10 cellular contexts compared by ENCODE assay signal in the genomic region with DNA sequence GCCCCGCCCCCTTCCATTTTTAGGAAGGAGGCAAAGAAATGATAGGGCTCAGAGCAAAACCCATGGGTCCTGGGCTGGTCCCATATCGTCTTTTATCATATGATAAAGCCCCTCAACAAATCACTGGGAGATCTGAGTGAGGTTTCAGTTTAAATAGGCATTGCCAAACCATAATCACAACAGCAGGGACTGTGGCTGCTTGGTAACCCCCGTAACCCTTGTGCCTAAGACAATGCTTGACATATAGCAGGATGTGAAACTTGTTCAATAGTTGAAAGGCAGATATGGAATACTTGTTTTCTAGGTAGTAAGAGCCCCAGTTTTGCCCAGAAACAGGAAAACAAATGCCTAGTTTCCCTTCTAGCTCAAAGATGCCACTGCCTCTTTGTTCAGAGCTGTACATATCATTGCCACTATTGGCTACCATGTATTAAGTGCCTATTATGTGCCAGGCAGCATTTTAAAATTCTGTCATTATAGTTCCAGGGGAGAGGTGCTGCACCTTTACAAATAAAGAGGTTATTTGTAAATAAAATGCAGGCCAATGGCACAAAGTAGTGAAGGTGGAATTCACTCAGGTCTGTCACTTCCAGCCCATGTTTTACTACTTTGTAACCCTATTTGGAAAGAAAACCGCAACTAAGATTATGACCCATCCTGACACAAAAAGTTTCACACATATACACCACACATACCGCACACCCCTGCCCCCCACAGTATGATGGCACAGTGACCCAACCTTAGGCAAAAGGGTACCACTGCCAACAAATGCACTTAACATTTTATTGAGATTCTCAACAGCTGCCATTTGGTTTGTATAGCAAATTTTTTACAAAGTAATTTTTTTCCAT. TPM values are rescaled to one million over a fixed set of nuclear protein-coding genes. Genes with fewer than 3 reads are reported as not detected.
A peak's percentile ranks its signal among the peaks of the same experiment; 100 is the strongest.
DNase-seq lines count a peak whose midpoint lies in the region; ATAC-seq and TF ChIP-seq lines count a peak whose summit lies in the region.
"Had no signal": no experiment of that assay in that cellular context is flagged by ENCODE, and none has a peak within 500 bp of the region (broad histone marks: within the 10 kb centered on the region; RNA-seq: fewer than 3 reads in every experiment).

No MANE protein-coding gene starts in this region.

- peaks cover 12 to 28% of the 10 kb centered on the region in 2 donors for H3K27me3 Mint-ChIP-seq in CD8-positive, alpha-beta memory T cell
- peaks cover 8% of the 10 kb centered on the region for H3K27me3 Mint-ChIP-seq in memory B cell

- DNase-seq in CD8-positive, alpha-beta memory T cell: peak in 1 of 5 donors; percentile 54
- no peak for DNase-seq in PC-9
- DNase-seq in memory B cell (ENCODE audit: low spot score in 2 of 2): no peak
- DNase-seq in HuH-7 (ENCODE audit: low spot score): no peak
- DNase-seq: SJCRH30 had no signal

- H3K4me2 ChIP-seq in PC-9: no peak overlapping the region

- no peaks in the 10 kb centered on the region for H3K79me2 ChIP-seq in PC-9 (ENCODE audit: low read depth)

- H3K27ac Mint-ChIP-seq in CD8-positive, alpha-beta memory T cell: peak overlapping the region in 6 of 8 donors; percentile 8 to 48 (median 25)
- peak overlapping the region; percentile 70 for H3K27ac Mint-ChIP-seq in memory B cell

- H3K9me3 ChIP-seq in CD8-positive, alpha-beta memory T cell (ENCODE audit: low read length): no peaks in the 10 kb centered on the region
- H3K9me3 ChIP-seq in PC-9 (ENCODE audit: insufficient read depth, low read depth): no peaks in the 10 kb centered on the region
- H3K9me3 ChIP-seq: SJCRH30, thoracic aorta had no signal

- peaks cover 4% of the 10 kb centered on the region for H3K36me3 ChIP-seq in CD8-positive, alpha-beta memory T cell (ENCODE audit: insufficient read depth, low read length)
- H3K36me3 ChIP-seq in PC-9 (ENCODE audit: low read depth): no peaks in the 10 kb centered on the region

- intact Hi-C loops in PC-9 (cut with micrococcal nuclease; ENCODE audit: unreplicated experiment): no loop called here

- no peak overlapping the region for H3K27ac ChIP-seq in CD8-positive, alpha-beta memory T cell (ENCODE audit: low read depth, low read length)
- no peak overlapping the region for H3K27ac ChIP-seq in PC-9
- H3K27ac ChIP-seq: SJCRH30, thoracic aorta had no signal

- no peaks in the 10 kb centered on the region for H3K9me3 Mint-ChIP-seq in CD8-positive, alpha-beta memory T cell
- H3K9me3 Mint-ChIP-seq in memory B cell: no peaks in the 10 kb centered on the region

- no peaks in the 10 kb centered on the region for H3K27me3 ChIP-seq in CD8-positive, alpha-beta memory T cell (ENCODE audit: insufficient read depth, low read length, poor library complexity, severe bottlenecking)
- no peaks in the 10 kb centered on the region for H3K27me3 ChIP-seq in PC-9 (ENCODE audit: insufficient read depth, low read depth)
- H3K27me3 ChIP-seq: SJCRH30 had no signal

- no peak overlapping the region for H2AFZ ChIP-seq in PC-9

- BruUV-seq in PC-9 (replicated peaks; lab: Mats Ljungman, UMichigan): TSS peak; percentile 17

- CTCF ChIA-PET in CD8-positive, alpha-beta memory T cell (lab: Charles Lee): interaction anchor here (0.6 kb wide), 1 partner anchor 1661 kb away, joined by 3 read pairs; no protein-coding TSS in a partner anchor
- CTCF ChIA-PET in PC-9 (lab: Charles Lee): interaction anchor here (0.6 kb wide), 1 partner anchor 249 kb away, joined by 4 read pairs; a partner anchor contains a TSS

- no peaks in the 10 kb centered on the region for H4K20me1 ChIP-seq in PC-9 (ENCODE audit: insufficient read depth)

- peak; percentile 58 for ATAC-seq in GM21447 (IDR thresholded peaks at IDR 0.05; ENCODE audit: unreplicated experiment)
- peak; percentile 43 for ATAC-seq in memory B cell (ENCODE audit: low read depth)
- ATAC-seq in GM18519 (IDR thresholded peaks at IDR 0.05; ENCODE audit: low FRiP score, unreplicated experiment): no peak
- no peak for ATAC-seq in GM19397 (IDR thresholded peaks at IDR 0.05; ENCODE audit: unreplicated experiment)
- no peak for ATAC-seq in HG03097 (IDR thresholded peaks at IDR 0.05; ENCODE audit: low FRiP score, unreplicated experiment)

- H3K4me1 ChIP-seq in CD8-positive, alpha-beta memory T cell (ENCODE audit: insufficient read depth, low read length): no peaks in the 10 kb centered on the region
- H3K4me1 ChIP-seq in PC-9 (replicated peaks; ENCODE audit: insufficient read depth): no peaks in the 10 kb centered on the region

- POLR2A ChIA-PET in CD8-positive, alpha-beta memory T cell (lab: Charles Lee): no interaction called here
- POLR2A ChIA-PET in PC-9 (lab: Charles Lee; ENCODE audit: unreplicated experiment): interaction anchor here (0.6 kb wide), 2 partner anchors 108 to 1080 kb away, joined by 3 to 6 read pairs; no protein-coding TSS in a partner anchor

- no peak for TF ChIP-seq CTCF in PC-9 (conservative IDR thresholded peaks at IDR 0.05)

- H3F3A ChIP-seq in PC-9 (ENCODE audit: insufficient read depth, low read depth): no peaks in the 10 kb centered on the region

- peaks cover 4 to 24% (median 7%) of the 10 kb centered on the region in 3 donors for H3K36me3 Mint-ChIP-seq in CD8-positive, alpha-beta memory T cell
- peaks cover 10% of the 10 kb centered on the region for H3K36me3 Mint-ChIP-seq in memory B cell

- H3K4me3 Mint-ChIP-seq in CD8-positive, alpha-beta memory T cell: peak overlapping the region in 5 of 7 donors; percentile 25 to 65 (median 34)
- no peak overlapping the region for H3K4me3 Mint-ChIP-seq in memory B cell

- no peaks in the 10 kb centered on the region for H3K9me2 ChIP-seq in PC-9 (ENCODE audit: insufficient read depth)

- peaks cover 9 to 16% (median 11%) of the 10 kb centered on the region in 3 donors for H3K4me1 Mint-ChIP-seq in CD8-positive, alpha-beta memory T cell
- H3K4me1 Mint-ChIP-seq in memory B cell: peaks cover 7% of the 10 kb centered on the region

- H3K4me3 ChIP-seq in CD8-positive, alpha-beta memory T cell (ENCODE audit: low read length): no peak overlapping the region
- H3K4me3 ChIP-seq in PC-9: no peak overlapping the region
- H3K4me3 ChIP-seq: SJCRH30, thoracic aorta had no signal

RNA-seq across cellular contexts. Expression of a gene that starts 14.2 kb away (rescaled TPM):
- total RNA-seq in CD8-positive, alpha-beta memory T cell: 10 to 100 TPM; 76.3 to 77.2 TPM
- polyA plus RNA-seq in CD8-positive, alpha-beta memory T cell: 69.2 TPM
- total RNA-seq in PC-9 (2021): 32.6 and 34.1 TPM in 2 replicates

RNA-seq across cellular contexts. Expression of a gene that starts 47.4 kb away (rescaled TPM):
- 10 to 100 TPM; 12.3 to 13.5 TPM for total RNA-seq in CD8-positive, alpha-beta memory T cell
- 21.8 TPM for polyA plus RNA-seq in CD8-positive, alpha-beta memory T cell
- 12.5 and 15.8 TPM in 2 replicates for total RNA-seq in PC-9 (2021)

RNA-seq across cellular contexts. Expression of a gene that starts 47.8 kb away (rescaled TPM):
- 10 to 100 TPM; 57.8 to 65.4 TPM for total RNA-seq in CD8-positive, alpha-beta memory T cell
- polyA plus RNA-seq in CD8-positive, alpha-beta memory T cell: 30.6 TPM
- 16.0 and 26.9 TPM in 2 replicates for total RNA-seq in PC-9 (2021)

Comparison
In these comparisons a context has a peak if more than half of its experiments do, and no peak if none do; other contexts are left out.
1. ATAC-seq: peak in GM21447 (single experiment) and memory B cell (single experiment); none in GM18519 (single experiment), GM19397 (single experiment) and HG03097 (single experiment).